1 cellular context compared by ENCODE assay signal in genomic region chr13:107553838-107554237, GRCh38.
TF ChIP-seq lines count a peak whose summit lies in the region.

No MANE protein-coding gene starts in this region.

TF ChIP-seq in GM23338, 12 proteins besides CTCF, POLR2A, EP300 and RAD21:
- no peak for TF ChIP-seq REST (IDR thresholded peaks at IDR 0.05; ENCODE audit: unreplicated experiment)
- TF ChIP-seq POLR2AphosphoS5 (IDR thresholded peaks at IDR 0.05; ENCODE audit: low read depth): no peak
- TF ChIP-seq ZNF114 (CRISPR knock-in tag; IDR thresholded peaks at IDR 0.05): no peak
- TF ChIP-seq ZNF331 (CRISPR knock-in tag; IDR thresholded peaks at IDR 0.05; ENCODE audit: low read depth): no peak
- TF ChIP-seq, protein P1, sequence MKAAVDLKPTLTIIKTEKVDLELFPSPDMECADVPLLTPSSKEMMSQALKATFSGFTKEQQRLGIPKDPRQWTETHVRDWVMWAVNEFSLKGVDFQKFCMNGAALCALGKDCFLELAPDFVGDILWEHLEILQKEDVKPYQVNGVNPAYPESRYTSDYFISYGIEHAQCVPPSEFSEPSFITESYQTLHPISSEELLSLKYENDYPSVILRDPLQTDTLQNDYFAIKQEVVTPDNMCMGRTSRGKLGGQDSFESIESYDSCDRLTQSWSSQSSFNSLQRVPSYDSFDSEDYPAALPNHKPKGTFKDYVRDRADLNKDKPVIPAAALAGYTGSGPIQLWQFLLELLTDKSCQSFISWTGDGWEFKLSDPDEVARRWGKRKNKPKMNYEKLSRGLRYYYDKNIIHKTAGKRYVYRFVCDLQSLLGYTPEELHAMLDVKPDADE (IDR thresholded peaks at IDR 0.05): no peak
- TF ChIP-seq JUNB (IDR thresholded peaks at IDR 0.05; ENCODE audit: unreplicated experiment): no peak
- no peak for TF ChIP-seq ZNF462 (CRISPR knock-in tag; IDR thresholded peaks at IDR 0.05)
- TF ChIP-seq CREB1 (CRISPR knock-in tag; IDR thresholded peaks at IDR 0.05; ENCODE audit: low read depth): no peak
- no peak for TF ChIP-seq EZH2 (IDR thresholded peaks at IDR 0.05; ENCODE audit: low read depth, unreplicated experiment)
- TF ChIP-seq NANOG (IDR thresholded peaks at IDR 0.05; ENCODE audit: borderline replicate concordance): no peak
- no peak for TF ChIP-seq EZH2phosphoT487 (IDR thresholded peaks at IDR 0.05; ENCODE audit: unreplicated experiment)
- TF ChIP-seq STAT1 (IDR thresholded peaks at IDR 0.05; ENCODE audit: unreplicated experiment): no peak
